Comparison of ENCODE assay signal across 9 cellular contexts in the genomic region with DNA sequence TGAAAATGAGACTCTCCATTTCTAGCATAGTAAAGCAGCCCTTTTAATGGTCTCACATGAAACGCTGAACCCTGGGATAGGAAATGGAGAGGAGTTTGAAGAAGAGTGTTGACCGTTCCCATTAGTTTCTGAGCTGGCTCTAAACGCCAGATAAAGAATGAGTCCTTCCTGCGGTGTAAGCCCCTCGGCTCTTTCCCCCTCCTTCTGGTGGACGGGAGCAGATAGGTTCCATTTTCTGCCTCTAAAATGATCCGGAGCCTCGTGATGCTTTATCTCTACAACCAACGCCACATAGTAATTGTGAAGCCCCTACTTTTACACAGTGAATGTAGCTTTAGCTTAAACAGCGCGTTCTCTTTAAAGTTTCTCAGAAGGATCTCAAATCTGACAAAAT. TPM values are rescaled to one million over a fixed set of nuclear protein-coding genes. Genes with fewer than 3 reads are reported as not detected.
DNase-seq lines count a peak whose midpoint lies in the region; ATAC-seq lines count a peak whose summit lies in the region.
"Had no signal": no experiment of that assay in that cellular context is flagged by ENCODE, and none has a peak within 500 bp of the region (broad histone marks: within the 10 kb centered on the region; RNA-seq: fewer than 3 reads in every experiment).

No MANE protein-coding gene starts in this region.

- H3K9me3 ChIP-seq in endocrine pancreas (ENCODE audit: control insufficient read depth, low read length), result no peaks in the 10 kb centered on the region

- H3K36me3 ChIP-seq in endocrine pancreas (ENCODE audit: control insufficient read depth, insufficient read depth, low read length), result no peaks in the 10 kb centered on the region

- peaks cover 25% of the 10 kb centered on the region for H3K4me1 ChIP-seq in endocrine pancreas (ENCODE audit: control insufficient read depth, insufficient read depth, low read length)

- peaks cover 10 to 20% (median 14%) of the 10 kb centered on the region in 3 donors for H3K4me1 Mint-ChIP-seq in naive B cell

- H3K27me3 ChIP-seq in endocrine pancreas (ENCODE audit: control insufficient read depth, insufficient read depth, low read length), result no peaks in the 10 kb centered on the region

- peak overlapping the region; percentile 81 for H3K4me3 ChIP-seq in endocrine pancreas (ENCODE audit: control insufficient read depth, insufficient read depth, low read length)

- no peaks in the 10 kb centered on the region for H3K9me3 Mint-ChIP-seq in naive B cell

- H3K36me3 Mint-ChIP-seq in naive B cell, result no peaks in the 10 kb centered on the region

- ATAC-seq in Right ventricle myocardium inferior, result peak; percentile 42
- ATAC-seq in naive B cell (ENCODE audit: low read depth in 2 of 2), result no peak
- ATAC-seq in GM19324 (IDR thresholded peaks at IDR 0.05; ENCODE audit: low FRiP score, unreplicated experiment), result no peak

- peaks cover 8 to 32% (median 22%) of the 10 kb centered on the region in 3 donors for H3K27me3 Mint-ChIP-seq in naive B cell

- no peak overlapping the region for H3K9ac ChIP-seq in endocrine pancreas (ENCODE audit: control insufficient read depth, insufficient read depth, low read length)

- no peak for DNase-seq in Right ventricle myocardium inferior (ENCODE audit: missing footprints)
- no peak for DNase-seq in cardiac septum (ENCODE audit: low spot score)
- DNase-seq in naive B cell, result no peak
- DNase-seq in HK-2 (ENCODE audit: unreplicated experiment), result no peak
- no peak for DNase-seq in stimulated activated CD4-positive, alpha-beta T cell treated with anti-CD3 and anti-CD28 coated beads, Interleukin-2, amount 100 ng/mL, for 24 hours
- no peak for DNase-seq in HUDEP-2 (lab: John Stamatoyannopoulos, UW; ENCODE audit: unreplicated experiment in 76 of 76)
- DNase-seq: activated T-cell treated with anti-CD3 and anti-CD28 coated beads, Interleukin-2, amount 50 U/mL, for 48 hours had no signal

- intact Hi-C loops in Right ventricle myocardium inferior (cut with DNase I), result no loop called here
- intact Hi-C loops in cardiac septum (cut with DNase I), result no loop called here

- peak overlapping the region; percentile 48 to 91 (median 80) for H3K4me3 Mint-ChIP-seq in naive B cell

- H3K27ac Mint-ChIP-seq in naive B cell, result peak overlapping the region in 3 of 6 donors; percentile 20 to 81 (median 46)

RNA-seq across cellular contexts. Expression of a gene that starts 24.1 kb away (rescaled TPM):
- total RNA-seq in Right ventricle myocardium inferior (12.3 TPM), cardiac septum (14.7 TPM)
- 1 to 10 TPM; 1.7 to 7.5 (median 4.8) TPM for polyA plus RNA-seq in naive B cell (ENCODE audit: low read depth in 6 of 6)
